ENCODE assay signal across 11 cellular contexts in genomic region chr12:13952096-13952495, GRCh38. TPM values are rescaled to one million over a fixed set of nuclear protein-coding genes. Genes with fewer than 3 reads are reported as not detected.
"Had no signal": no experiment of that assay in that cellular context is flagged by ENCODE, and none has a peak within 500 bp of the region (broad histone marks: within the 10 kb centered on the region; RNA-seq: fewer than 3 reads in every experiment).

No MANE protein-coding gene starts in this region.

- H3K4me1 ChIP-seq: HAP-1 had no signal

- H3K9me3 ChIP-seq: HAP-1 had no signal

- H3K36me3 ChIP-seq: HAP-1 had no signal

- H3K9ac ChIP-seq: GM23248 had no signal

- DNase-seq: GM23248, GOT3, H7, HFFc6, IMR-90 had no signal

- FAIRE-seq: HTR-8/SVneo, K562 had no signal

- H2AFZ ChIP-seq: GM23248 had no signal

- H3K4me3 ChIP-seq: GM23248, HAP-1, K562 had no signal

- ATAC-seq: HCT116, K562 had no signal

- H3K27ac ChIP-seq: GM23248, HL-60 had no signal

RNA-seq across cellular contexts. Expression of gene GRIN2B, which starts 29.3 kb away (rescaled TPM):
- total RNA-seq: GM23248, H4, HFFc6, IMR-90, K562 had no signal
- polyA plus RNA-seq: GM23248, K562 had no signal
